11 cellular contexts compared by ENCODE assay signal in genomic region chr2:56500317-56500716, GRCh38.
"Had no signal": no experiment of that assay in that cellular context is flagged by ENCODE, and none has a peak within 500 bp of the region (broad histone marks: within the 10 kb centered on the region; RNA-seq: fewer than 3 reads in every experiment).

No MANE protein-coding gene starts in this region.

- H3K4me3 ChIP-seq: GM23248, GM23338, HAP-1 had no signal

- H3K4me1 ChIP-seq: HAP-1 had no signal

- H3K9ac ChIP-seq: GM23248 had no signal

- H3K27ac ChIP-seq: GM23248 had no signal

- H3K4me2 ChIP-seq: GM23338 had no signal

- ATAC-seq: GM23338, HCT116 had no signal

- DNase-seq: GM23248, GOT3, H7, H9, HCEC 1CT, HFFc6 had no signal

- FAIRE-seq: H1, H54 had no signal

- H3K36me3 ChIP-seq: HAP-1 had no signal

- H2AFZ ChIP-seq: GM23248, GM23338 had no signal

- H3K9me3 ChIP-seq: HAP-1 had no signal
